In genomic region chr6:48893048-48893447, GRCh38 we compare ENCODE assay signal across 22 cellular contexts.
"Had no signal": no experiment of that assay in that cellular context is flagged by ENCODE, and none has a peak within 500 bp of the region (broad histone marks: within the 10 kb centered on the region; RNA-seq: fewer than 3 reads in every experiment).

No MANE protein-coding gene starts in this region.

- H3K9me3 ChIP-seq: MG63, SK-N-SH had no signal

- H3K4me2 ChIP-seq: SK-N-SH had no signal

- ATAC-seq: Panc1, T-cell had no signal

- FAIRE-seq: HTR-8/SVneo had no signal

- H3K4me3 ChIP-seq: MG63 had no signal

- H3K27me3 ChIP-seq: MG63 had no signal

- H3K27ac ChIP-seq: HL-60, RWPE1 had no signal

- H3K36me3 ChIP-seq: MG63 had no signal

- H3K9me2 ChIP-seq: SK-N-SH had no signal

- H3K9ac ChIP-seq: SK-N-SH had no signal

- DNase-seq: KBM-7, MG63, NCI-H1092, NCI-H1436, NCI-H187, NCI-H2029, NCI-H2081 treated with DMSO at 0.1 percent for 48 hours, NCI-H2171, NCI-H226, NCI-H446, NCI-H510A, NCI-H524 treated with DMSO at 0.1 percent for 48 hours, NCI-H69, NCI-H774, SHP77, SK-N-SH, SW 1271, T-cell had no signal
